Comparison of ENCODE assay signal across 9 cellular contexts in the genomic region with DNA sequence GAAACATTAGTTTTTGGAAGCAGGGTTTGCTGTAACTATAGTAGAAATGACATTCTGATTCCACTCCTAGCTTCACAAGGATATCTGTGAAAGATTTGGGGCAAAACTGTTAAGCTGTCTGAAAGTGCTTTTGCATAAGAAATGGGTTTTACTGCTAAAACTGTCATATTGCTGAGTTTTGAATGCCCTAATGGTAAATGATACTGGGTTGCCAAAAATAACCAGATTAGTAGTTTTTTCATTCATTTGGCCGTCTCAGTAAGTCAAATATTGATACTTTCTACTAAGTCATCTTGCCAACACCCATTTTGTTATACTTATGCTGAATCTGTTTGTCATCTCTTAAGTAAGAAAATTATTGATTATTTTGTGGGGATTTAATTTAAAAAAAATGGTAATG. TPM values are rescaled to one million over a fixed set of nuclear protein-coding genes. Genes with fewer than 3 reads are reported as not detected.
A peak's percentile ranks its signal among the peaks of the same experiment; 100 is the strongest.
DNase-seq lines count a peak whose midpoint lies in the region; ATAC-seq lines count a peak whose summit lies in the region.
"Had no signal": no experiment of that assay in that cellular context is flagged by ENCODE, and none has a peak within 500 bp of the region (broad histone marks: within the 10 kb centered on the region; RNA-seq: fewer than 3 reads in every experiment).

No MANE protein-coding gene starts in this region.

- peaks cover 62% of the 10 kb centered on the region for H3K36me3 Mint-ChIP-seq in activated CD4-positive, alpha-beta T cell treated with anti-CD3 and anti-CD28 coated beads for 36 hours (ENCODE audit: low read depth)
- H3K36me3 Mint-ChIP-seq in T-cell, result peaks cover 32% of the 10 kb centered on the region
- peaks cover 54% of the 10 kb centered on the region for H3K36me3 Mint-ChIP-seq in stimulated activated effector memory CD8-positive, alpha-beta T cell treated with anti-CD3 and anti-CD28 coated beads, Interleukin-12 subunit alpha, Interleukin-12 subunit beta, amount 100 ng/mL, for 72 hours

- ATAC-seq in activated CD4-positive, alpha-beta T cell treated with anti-CD3 and anti-CD28 coated beads for 36 hours, result peak; percentile 5
- ATAC-seq in HG02678 (IDR thresholded peaks at IDR 0.05; ENCODE audit: unreplicated experiment), result peak; percentile 26
- peak in 2 of 4 experiments; percentile 2 to 11 for ATAC-seq in T-cell (replicated peaks in 1 of 4)
- no peak for ATAC-seq in stimulated activated effector memory CD8-positive, alpha-beta T cell treated with anti-CD3 and anti-CD28 coated beads, Interleukin-12 subunit alpha, Interleukin-12 subunit beta, amount 100 ng/mL, for 72 hours
- ATAC-seq in HG03521 (IDR thresholded peaks at IDR 0.05; ENCODE audit: unreplicated experiment), result no peak
- no peak for ATAC-seq in HG02938 (IDR thresholded peaks at IDR 0.05; ENCODE audit: unreplicated experiment)

- peaks cover 52% of the 10 kb centered on the region for H3K4me1 Mint-ChIP-seq in activated CD4-positive, alpha-beta T cell treated with anti-CD3 and anti-CD28 coated beads for 36 hours
- H3K4me1 Mint-ChIP-seq in T-cell, result peaks cover 53 to 70% (median 61%) of the 10 kb centered on the region in 3 donors
- peaks cover 47% of the 10 kb centered on the region for H3K4me1 Mint-ChIP-seq in stimulated activated effector memory CD8-positive, alpha-beta T cell treated with anti-CD3 and anti-CD28 coated beads, Interleukin-12 subunit alpha, Interleukin-12 subunit beta, amount 100 ng/mL, for 72 hours

- intact Hi-C loops in activated CD4-positive, alpha-beta T cell treated with anti-CD3 and anti-CD28 coated beads for 36 hours (cut with DNase I, micrococcal nuclease), result loop anchor here (1.0 to 5.0 kb wide), 4 partner anchors 11 to 116 kb away; no protein-coding TSS in a partner anchor

- H3K27me3 Mint-ChIP-seq in activated CD4-positive, alpha-beta T cell treated with anti-CD3 and anti-CD28 coated beads for 36 hours, result no peaks in the 10 kb centered on the region
- no peaks in the 10 kb centered on the region for H3K27me3 Mint-ChIP-seq in T-cell

- CTCF ChIA-PET in activated CD4-positive, alpha-beta T cell treated with anti-CD3 and anti-CD28 coated beads for 36 hours (lab: Charles Lee), result interaction anchor here (1.4 to 8.7 kb wide), 3 partner anchors 16 to 119 kb away, joined by 4 to 110 read pairs (median 4); no protein-coding TSS in a partner anchor
- CTCF ChIA-PET in T-cell (lab: Charles Lee), result interaction anchor here (0.6 to 2.0 kb wide), 11 partner anchors 11 to 119 kb away, joined by 3 to 6 read pairs (median 4); no protein-coding TSS in a partner anchor

- peaks cover 6% of the 10 kb centered on the region for H3K9me3 Mint-ChIP-seq in activated CD4-positive, alpha-beta T cell treated with anti-CD3 and anti-CD28 coated beads for 36 hours (ENCODE audit: low read depth)
- H3K9me3 Mint-ChIP-seq in T-cell, result peaks cover 0 to 10% (median 4%) of the 10 kb centered on the region in 3 donors
- H3K9me3 Mint-ChIP-seq in stimulated activated effector memory CD8-positive, alpha-beta T cell treated with anti-CD3 and anti-CD28 coated beads, Interleukin-12 subunit alpha, Interleukin-12 subunit beta, amount 100 ng/mL, for 72 hours, result peaks cover 9% of the 10 kb centered on the region

- DNase-seq in activated CD4-positive, alpha-beta T cell treated with anti-CD3 and anti-CD28 coated beads for 36 hours, result no peak
- DNase-seq in activated CD4-positive, alpha-beta T cell treated with anti-CD3 and anti-CD28 coated beads, Interleukin-2, amount 50 U/mL, for 4 hours, result no peak
- no peak for DNase-seq in T-cell
- DNase-seq in stimulated activated effector memory CD8-positive, alpha-beta T cell treated with anti-CD3 and anti-CD28 coated beads, Interleukin-12 subunit alpha, Interleukin-12 subunit beta, amount 100 ng/mL, for 72 hours (ENCODE audit: low spot score in 2 of 2), result no peak
- no peak for DNase-seq in SHP77 treated with DMSO at 0.1 percent for 48 hours (lab: John Stamatoyannopoulos, UW)
- DNase-seq: ACHN had no signal

- POLR2A ChIA-PET in activated CD4-positive, alpha-beta T cell treated with anti-CD3 and anti-CD28 coated beads for 36 hours (lab: Charles Lee), result interaction anchor here (1.0 to 4.2 kb wide), 5 partner anchors 18 to 44 kb away, joined by 3 to 16 read pairs (median 3); no protein-coding TSS in a partner anchor
- POLR2A ChIA-PET in T-cell (lab: Charles Lee), result interaction anchor here (0.8 to 6.8 kb wide), 4 partner anchors 16 to 45 kb away, joined by 3 to 86 read pairs (median 14); no protein-coding TSS in a partner anchor

- peak overlapping the region; percentile 99 for H3K27ac Mint-ChIP-seq in activated CD4-positive, alpha-beta T cell treated with anti-CD3 and anti-CD28 coated beads for 36 hours
- peak overlapping the region; percentile 95 to 99 for H3K27ac Mint-ChIP-seq in T-cell
- peak overlapping the region; percentile 98 for H3K27ac Mint-ChIP-seq in stimulated activated effector memory CD8-positive, alpha-beta T cell treated with anti-CD3 and anti-CD28 coated beads, Interleukin-12 subunit alpha, Interleukin-12 subunit beta, amount 100 ng/mL, for 72 hours

- H3K4me3 Mint-ChIP-seq in activated CD4-positive, alpha-beta T cell treated with anti-CD3 and anti-CD28 coated beads for 36 hours, result peak overlapping the region; percentile 87
- peak overlapping the region; percentile 79 to 98 (median 81) for H3K4me3 Mint-ChIP-seq in T-cell
- peak overlapping the region; percentile 67 for H3K4me3 Mint-ChIP-seq in stimulated activated effector memory CD8-positive, alpha-beta T cell treated with anti-CD3 and anti-CD28 coated beads, Interleukin-12 subunit alpha, Interleukin-12 subunit beta, amount 100 ng/mL, for 72 hours

RNA-seq across cellular contexts. Expression of gene PTPRC, which starts 0.4 kb away (rescaled TPM):
- total RNA-seq in activated CD4-positive, alpha-beta T cell treated with anti-CD3 and anti-CD28 coated beads for 36 hours, result 100 to 1,000 TPM; 458 to 564 TPM
- total RNA-seq in T-cell, result 100 to 1,000 TPM; 674 to 984 (median 781) TPM

Comparison
In these comparisons a context has a peak if more than half of its experiments do, and no peak if none do; other contexts are left out.
1. ATAC-seq: peak in activated CD4-positive, alpha-beta T cell treated with anti-CD3 and anti-CD28 coated beads for 36 hours (single experiment) and HG02678 (single experiment); none in stimulated activated effector memory CD8-positive, alpha-beta T cell treated with anti-CD3 and anti-CD28 coated beads, Interleukin-12 subunit alpha, Interleukin-12 subunit beta, amount 100 ng/mL, for 72 hours (single experiment), HG03521 (single experiment) and HG02938 (single experiment).
2. Peak in every context shown above with its lines, with median percentiles within 50 percentile points of each other: H3K27ac Mint-ChIP-seq and H3K4me3 Mint-ChIP-seq.